In genomic region chr5:138650999-138651766, GRCh38 we compare ENCODE assay signal across 1 cellular context.
TF ChIP-seq lines count a peak whose summit lies in the region.

No MANE protein-coding gene starts in this region.

TF ChIP-seq in K562, 482 proteins besides CTCF, POLR2A, EP300 and RAD21 (continued from another document):
- TF ChIP-seq DLX4 (CRISPR knock-in tag; IDR thresholded peaks at IDR 0.05) (no peak), HSF4 (CRISPR knock-in tag; IDR thresholded peaks at IDR 0.05; ENCODE audit: borderline replicate concordance) (no peak), ZEB2 (IDR thresholded peaks at IDR 0.05) (no peak), E2F5 (CRISPR knock-in tag; IDR thresholded peaks at IDR 0.05) (no peak), ZBTB34 (CRISPR knock-in tag; IDR thresholded peaks at IDR 0.05) (no peak), PRMT5 (CRISPR knock-in tag; IDR thresholded peaks at IDR 0.05) (no peak), MLX (CRISPR knock-in tag; conservative IDR thresholded peaks at IDR 0.05) (no peak), SMAD2 (IDR thresholded peaks at IDR 0.05; ENCODE audit: low read depth, low read length) (no peak), ZNF140 (CRISPR knock-in tag; IDR thresholded peaks at IDR 0.05) (no peak), ZNF143 (CRISPR knock-in tag; IDR thresholded peaks at IDR 0.05) (no peak), FOXA3 (CRISPR knock-in tag; conservative IDR thresholded peaks at IDR 0.05 in 1 of 2, IDR thresholded peaks at IDR 0.05 in 1 of 2) (no peak), ZNF217 (CRISPR knock-in tag; IDR thresholded peaks at IDR 0.05) (no peak), BHLHE40 (IDR thresholded peaks at IDR 0.05; ENCODE audit: low read length) (no peak)
